In genomic region chr15:30990451-30991300, GRCh38 we compare ENCODE assay signal across 8 cellular contexts. TPM values are rescaled to one million over a fixed set of nuclear protein-coding genes. Genes with fewer than 3 reads are reported as not detected.
DNase-seq lines count a peak whose midpoint lies in the region; ATAC-seq, FAIRE-seq and TF ChIP-seq lines count a peak whose summit lies in the region.

No MANE protein-coding gene starts in this region.

- no peaks in the 10 kb centered on the region for H3K9me3 ChIP-seq in A549

- FAIRE-seq in A549 (lab: Jason Lieb, UNC): peak; percentile 73

- CTCF ChIA-PET in A549 (lab: Yijun Ruan, JAX): interaction anchor here (0.6 to 2.1 kb wide), 7 partner anchors 26 to 139 kb away, joined by 3 to 6 read pairs (median 4); no protein-coding TSS in a partner anchor

- DNase-seq in A549 (ENCODE audit: low read depth in 1 of 2, low spot score in 1 of 2) (peak in 1 of 2 experiments; percentile 18), NB4 (ENCODE audit: low read depth) (peak; percentile 61), T47D (ENCODE audit: low read depth in 1 of 2, low spot score in 1 of 2) (peak; percentile 26 to 42), left lobe of liver (ENCODE audit: low spot score) (no peak)
- no peak for DNase-seq in activated CD8-positive, alpha-beta memory T cell treated with anti-CD3 and anti-CD28 coated beads for 24 hours
- DNase-seq in stimulated activated naive CD4-positive, alpha-beta T cell (lab: John Stamatoyannopoulos, UW): no peak

- peak overlapping the region; percentile 93 to 96 for H3K27ac ChIP-seq in A549
- peak overlapping the region; percentile 87 for H3K27ac ChIP-seq in temporal lobe (ENCODE audit: low read depth, low read length)

- TF ChIP-seq POLR2A in A549 (IDR thresholded peaks at IDR 0.05; ENCODE audit: low read length) (no peak), NB4 (IDR thresholded peaks at IDR 0.05; ENCODE audit: extremely low read depth, insufficient read length) (no peak)

- TF ChIP-seq EP300 in A549 (IDR thresholded peaks at IDR 0.05): no peak

- WGBS in A549 (ENCODE audit: missing lambda C conversion rate): 4% methylated on average over 27 of the region's 28 CpGs

- POLR2A ChIA-PET in A549 (lab: Yijun Ruan, JAX): interaction anchor here (0.7 to 2.2 kb wide), 12 partner anchors 9 to 139 kb away, joined by 3 to 17 read pairs (median 3); no protein-coding TSS in a partner anchor

- no peak for TF ChIP-seq RAD21 in A549 (conservative IDR thresholded peaks at IDR 0.05 in 1 of 2, IDR thresholded peaks at IDR 0.05 in 1 of 2)

- ATAC-seq in A549 (no peak; a peak in 3 of 6 replicates), GM19035 (IDR thresholded peaks at IDR 0.05; ENCODE audit: unreplicated experiment) (peak; percentile 18), left lobe of liver (peak; percentile 14)

- TF ChIP-seq CTCF in A549 (IDR thresholded peaks at IDR 0.05) (no peak), NB4 (IDR thresholded peaks at IDR 0.05; ENCODE audit: low read depth, low read length) (no peak)

- H3K4me1 ChIP-seq in A549: peaks cover 30% of the 10 kb centered on the region

- peak overlapping the region; percentile 82 for H3K4me2 ChIP-seq in A549

- H3K4me3 ChIP-seq in A549 (peak overlapping the region; percentile 78), NB4 (ENCODE audit: low read depth, low read length) (peak overlapping the region; percentile 70)

- in situ Hi-C loops in T47D (cut with HindIII; ENCODE audit: low pct_unique_long_range_greater_than_20kb, low sequenced_read_pairs): no loop called here

TF ChIP-seq in A549, 52 proteins besides CTCF, POLR2A, EP300 and RAD21:
- TF ChIP-seq CHD4 (IDR thresholded peaks at IDR 0.05; ENCODE audit: borderline replicate concordance) (no peak), HDAC2 (IDR thresholded peaks at IDR 0.05) (0 out of 2 replicates have a peak, but pooled peaks have one; percentile 28), PHF8 (IDR thresholded peaks at IDR 0.05; ENCODE audit: borderline replicate concordance, low read depth) (peak; percentile 9; the same call in 1 of the 2 replicates)

RNA-seq across cellular contexts. Expression of gene MTMR10, which starts 0.8 kb away (rescaled TPM):
- polyA plus RNA-seq in A549 (2011; rRNA removed): 19.3 and 23.1 TPM in 2 replicates
- polyA plus RNA-seq in A549 (2012; cell fraction: cytosol; rRNA removed): 4.1 and 5.1 TPM in 2 replicates
- 3.7 and 5.8 TPM in 2 replicates for polyA plus RNA-seq in A549 (2012; cell fraction: nucleus; rRNA removed)
- polyA plus RNA-seq in A549 (2017; fragmentation: RNase III; extraction: RNeasy Plus Mini Kit Qiagen cat#74134 plus additional on column Dnase treatment): 11.5 to 11.9 TPM (median 11.6 TPM) in 3 replicates
- polyA minus RNA-seq in A549 (2011; rRNA and poly(A)+ RNA removed): 12.2 and 13.2 TPM in 2 replicates
- total RNA-seq in left lobe of liver: 26.6 TPM
- 10.1 TPM for total RNA-seq in temporal lobe

Comparison
In these comparisons a context has a peak if more than half of its experiments do, and no peak if none do; other contexts are left out.
1. ATAC-seq: peak in GM19035 (single experiment) and left lobe of liver (single experiment); none in A549 (0 of 2).
2. DNase-seq: peak in NB4 (single experiment) and T47D (2 of 2); none in left lobe of liver (single experiment), activated CD8-positive, alpha-beta memory T cell treated with anti-CD3 and anti-CD28 coated beads for 24 hours (single experiment) and stimulated activated naive CD4-positive, alpha-beta T cell (0 of 6).